1 cellular context compared by ENCODE assay signal in the genomic region with DNA sequence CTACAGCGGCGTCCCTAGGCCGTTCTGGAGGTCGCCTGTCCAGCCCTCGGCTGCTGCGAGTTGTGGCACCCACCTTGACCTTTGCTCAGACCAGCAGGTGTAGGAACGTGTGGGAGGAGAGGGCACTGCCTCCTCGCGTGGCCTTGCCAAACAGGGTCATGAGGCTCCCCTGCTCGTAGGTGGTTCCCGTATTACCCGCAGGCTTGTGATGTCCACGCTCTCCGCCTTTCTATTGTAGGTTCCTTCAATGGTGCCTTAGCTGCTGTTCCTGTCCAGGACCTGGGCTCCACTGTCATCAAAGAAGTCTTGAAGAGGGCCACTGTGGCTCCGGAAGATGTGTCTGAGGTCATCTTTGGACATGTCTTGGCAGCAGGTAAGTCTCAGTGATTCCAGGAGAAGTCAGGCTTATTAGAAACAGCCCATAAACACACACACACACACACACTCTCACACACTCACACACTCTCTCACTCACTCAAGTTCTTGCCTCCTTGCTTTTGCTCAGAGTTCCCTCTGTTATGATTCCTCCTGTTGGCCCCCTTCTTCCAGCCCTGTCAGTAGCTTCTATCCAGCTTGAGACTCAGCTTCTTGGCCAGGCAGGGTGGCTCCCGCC.
A peak's percentile ranks its signal among the peaks of the same experiment; 100 is the strongest.
TF ChIP-seq lines count a peak whose summit lies in the region.

No MANE protein-coding gene starts in this region.

TF ChIP-seq in HepG2, 621 proteins besides CTCF, POLR2A, EP300 and RAD21 (continues in another document):
- no peak for TF ChIP-seq NBN (conservative IDR thresholded peaks at IDR 0.05)
- TF ChIP-seq SCMH1 (CRISPR knock-in tag; IDR thresholded peaks at IDR 0.05; ENCODE audit: borderline replicate concordance), result no peak
- TF ChIP-seq DR1 (CRISPR knock-in tag; IDR thresholded peaks at IDR 0.05), result no peak
- no peak for TF ChIP-seq TAF15 (IDR thresholded peaks at IDR 0.05; ENCODE audit: low read depth, low read length, poor library complexity, severe bottlenecking)
- TF ChIP-seq PHF5A (CRISPR knock-in tag; IDR thresholded peaks at IDR 0.05; ENCODE audit: low read depth, unreplicated experiment), result no peak
- 0 out of 2 replicates have a peak, but pooled peaks have one; percentile 9 for TF ChIP-seq THAP11 (CRISPR knock-in tag; IDR thresholded peaks at IDR 0.05)
- TF ChIP-seq ZBTB21 (CRISPR knock-in tag; IDR thresholded peaks at IDR 0.05), result no peak
- no peak; the same call in 1 of the 2 replicates for TF ChIP-seq ZNF350 (CRISPR knock-in tag; IDR thresholded peaks at IDR 0.05; ENCODE audit: borderline replicate concordance, low read depth)
- TF ChIP-seq EED (CRISPR knock-in tag; IDR thresholded peaks at IDR 0.05), result no peak
- no peak; the same call in 1 of the 2 replicates for TF ChIP-seq AHR (CRISPR knock-in tag; IDR thresholded peaks at IDR 0.05)
- no peak for TF ChIP-seq ZNF101 (CRISPR knock-in tag; IDR thresholded peaks at IDR 0.05; ENCODE audit: borderline replicate concordance, low read depth)
- no peak for TF ChIP-seq RFXANK (CRISPR knock-in tag; IDR thresholded peaks at IDR 0.05)
- TF ChIP-seq REPIN1 (CRISPR knock-in tag; IDR thresholded peaks at IDR 0.05; ENCODE audit: borderline replicate concordance, low read depth), result peak; percentile 27; the same call in 1 of the 2 replicates
- TF ChIP-seq ZBTB20 (CRISPR knock-in tag; IDR thresholded peaks at IDR 0.05; ENCODE audit: borderline replicate concordance, low read depth), result no peak; the same call in 1 of the 2 replicates
- TF ChIP-seq, protein P1, sequence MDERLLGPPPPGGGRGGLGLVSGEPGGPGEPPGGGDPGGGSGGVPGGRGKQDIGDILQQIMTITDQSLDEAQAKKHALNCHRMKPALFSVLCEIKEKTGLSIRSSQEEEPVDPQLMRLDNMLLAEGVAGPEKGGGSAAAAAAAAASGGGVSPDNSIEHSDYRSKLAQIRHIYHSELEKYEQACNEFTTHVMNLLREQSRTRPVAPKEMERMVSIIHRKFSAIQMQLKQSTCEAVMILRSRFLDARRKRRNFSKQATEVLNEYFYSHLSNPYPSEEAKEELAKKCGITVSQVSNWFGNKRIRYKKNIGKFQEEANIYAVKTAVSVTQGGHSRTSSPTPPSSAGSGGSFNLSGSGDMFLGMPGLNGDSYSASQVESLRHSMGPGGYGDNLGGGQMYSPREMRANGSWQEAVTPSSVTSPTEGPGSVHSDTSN (CRISPR knock-in tag; IDR thresholded peaks at IDR 0.05), result no peak
- TF ChIP-seq ZNF782 (CRISPR knock-in tag; IDR thresholded peaks at IDR 0.05; ENCODE audit: borderline replicate concordance), result no peak
- peak; percentile 56; the same call in 1 of the 2 replicates for TF ChIP-seq ZNF33B (CRISPR knock-in tag; IDR thresholded peaks at IDR 0.05)
- TF ChIP-seq ZNF883 (CRISPR knock-in tag; IDR thresholded peaks at IDR 0.05; ENCODE audit: not compliant biosample characterization), result no peak
- no peak for TF ChIP-seq PCBP2 (optimal IDR thresholded peaks at IDR 0.05; ENCODE audit: low read depth, low read length, poor library complexity, severe bottlenecking)
- TF ChIP-seq NR2F6 (IDR thresholded peaks at IDR 0.05), result peak; percentile 91
- TF ChIP-seq NR2F6 (CRISPR knock-in tag; IDR thresholded peaks at IDR 0.05), result peak; percentile 95
- no peak for TF ChIP-seq ZNF788 (CRISPR knock-in tag; IDR thresholded peaks at IDR 0.05; ENCODE audit: borderline replicate concordance)
- no peak for TF ChIP-seq MTF2 (CRISPR knock-in tag; IDR thresholded peaks at IDR 0.05; ENCODE audit: borderline replicate concordance)
- no peak for TF ChIP-seq CBFB (CRISPR knock-in tag; IDR thresholded peaks at IDR 0.05)
- TF ChIP-seq ZNF460 (CRISPR knock-in tag; IDR thresholded peaks at IDR 0.05; ENCODE audit: borderline replicate concordance), result peak; percentile 24; the same call in 1 of the 2 replicates
- TF ChIP-seq SAFB2 (CRISPR knock-in tag; IDR thresholded peaks at IDR 0.05; ENCODE audit: borderline replicate concordance, low read depth), result peak; percentile 50
- no peak for TF ChIP-seq SIN3B (IDR thresholded peaks at IDR 0.05; ENCODE audit: low read length)
- no peak; the same call in 1 of the 2 replicates for TF ChIP-seq ZZZ3 (CRISPR knock-in tag; IDR thresholded peaks at IDR 0.05; ENCODE audit: borderline replicate concordance)
- TF ChIP-seq ZSCAN22 (CRISPR knock-in tag; IDR thresholded peaks at IDR 0.05), result no peak
- TF ChIP-seq, protein P2, sequence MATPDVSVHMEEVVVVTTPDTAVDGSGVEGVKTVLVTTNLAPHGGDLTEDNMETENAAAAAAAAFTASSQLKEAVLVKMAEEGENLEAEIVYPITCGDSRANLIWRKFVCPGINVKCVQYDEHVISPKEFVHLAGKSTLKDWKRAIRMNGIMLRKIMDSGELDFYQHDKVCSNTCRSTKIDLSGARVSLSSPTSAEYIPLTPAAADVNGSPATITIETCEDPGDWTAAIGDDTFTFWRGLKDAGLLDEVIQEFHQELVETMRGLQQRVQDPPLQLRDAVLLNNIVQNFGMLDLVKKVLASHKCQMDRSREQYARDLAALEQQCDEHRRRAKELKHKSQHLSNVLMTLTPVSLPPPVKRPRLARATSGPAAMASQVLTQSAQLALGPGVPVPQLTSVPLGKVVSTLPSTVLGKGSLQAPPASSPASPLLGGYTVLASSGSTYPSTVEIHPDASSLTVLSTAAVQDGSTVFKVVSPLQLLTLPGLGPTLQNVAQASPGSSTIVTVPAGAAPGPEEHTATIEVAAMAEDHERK (CRISPR knock-in tag; IDR thresholded peaks at IDR 0.05; ENCODE audit: low read depth), result no peak
- TF ChIP-seq, protein P3, sequence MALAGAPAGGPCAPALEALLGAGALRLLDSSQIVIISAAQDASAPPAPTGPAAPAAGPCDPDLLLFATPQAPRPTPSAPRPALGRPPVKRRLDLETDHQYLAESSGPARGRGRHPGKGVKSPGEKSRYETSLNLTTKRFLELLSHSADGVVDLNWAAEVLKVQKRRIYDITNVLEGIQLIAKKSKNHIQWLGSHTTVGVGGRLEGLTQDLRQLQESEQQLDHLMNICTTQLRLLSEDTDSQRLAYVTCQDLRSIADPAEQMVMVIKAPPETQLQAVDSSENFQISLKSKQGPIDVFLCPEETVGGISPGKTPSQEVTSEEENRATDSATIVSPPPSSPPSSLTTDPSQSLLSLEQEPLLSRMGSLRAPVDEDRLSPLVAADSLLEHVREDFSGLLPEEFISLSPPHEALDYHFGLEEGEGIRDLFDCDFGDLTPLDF (CRISPR knock-in tag; IDR thresholded peaks at IDR 0.05), result no peak
- TF ChIP-seq, protein P4, sequence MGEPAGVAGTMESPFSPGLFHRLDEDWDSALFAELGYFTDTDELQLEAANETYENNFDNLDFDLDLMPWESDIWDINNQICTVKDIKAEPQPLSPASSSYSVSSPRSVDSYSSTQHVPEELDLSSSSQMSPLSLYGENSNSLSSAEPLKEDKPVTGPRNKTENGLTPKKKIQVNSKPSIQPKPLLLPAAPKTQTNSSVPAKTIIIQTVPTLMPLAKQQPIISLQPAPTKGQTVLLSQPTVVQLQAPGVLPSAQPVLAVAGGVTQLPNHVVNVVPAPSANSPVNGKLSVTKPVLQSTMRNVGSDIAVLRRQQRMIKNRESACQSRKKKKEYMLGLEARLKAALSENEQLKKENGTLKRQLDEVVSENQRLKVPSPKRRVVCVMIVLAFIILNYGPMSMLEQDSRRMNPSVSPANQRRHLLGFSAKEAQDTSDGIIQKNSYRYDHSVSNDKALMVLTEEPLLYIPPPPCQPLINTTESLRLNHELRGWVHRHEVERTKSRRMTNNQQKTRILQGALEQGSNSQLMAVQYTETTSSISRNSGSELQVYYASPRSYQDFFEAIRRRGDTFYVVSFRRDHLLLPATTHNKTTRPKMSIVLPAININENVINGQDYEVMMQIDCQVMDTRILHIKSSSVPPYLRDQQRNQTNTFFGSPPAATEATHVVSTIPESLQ (CRISPR knock-in tag; conservative IDR thresholded peaks at IDR 0.05), result no peak
- TF ChIP-seq, protein P5, sequence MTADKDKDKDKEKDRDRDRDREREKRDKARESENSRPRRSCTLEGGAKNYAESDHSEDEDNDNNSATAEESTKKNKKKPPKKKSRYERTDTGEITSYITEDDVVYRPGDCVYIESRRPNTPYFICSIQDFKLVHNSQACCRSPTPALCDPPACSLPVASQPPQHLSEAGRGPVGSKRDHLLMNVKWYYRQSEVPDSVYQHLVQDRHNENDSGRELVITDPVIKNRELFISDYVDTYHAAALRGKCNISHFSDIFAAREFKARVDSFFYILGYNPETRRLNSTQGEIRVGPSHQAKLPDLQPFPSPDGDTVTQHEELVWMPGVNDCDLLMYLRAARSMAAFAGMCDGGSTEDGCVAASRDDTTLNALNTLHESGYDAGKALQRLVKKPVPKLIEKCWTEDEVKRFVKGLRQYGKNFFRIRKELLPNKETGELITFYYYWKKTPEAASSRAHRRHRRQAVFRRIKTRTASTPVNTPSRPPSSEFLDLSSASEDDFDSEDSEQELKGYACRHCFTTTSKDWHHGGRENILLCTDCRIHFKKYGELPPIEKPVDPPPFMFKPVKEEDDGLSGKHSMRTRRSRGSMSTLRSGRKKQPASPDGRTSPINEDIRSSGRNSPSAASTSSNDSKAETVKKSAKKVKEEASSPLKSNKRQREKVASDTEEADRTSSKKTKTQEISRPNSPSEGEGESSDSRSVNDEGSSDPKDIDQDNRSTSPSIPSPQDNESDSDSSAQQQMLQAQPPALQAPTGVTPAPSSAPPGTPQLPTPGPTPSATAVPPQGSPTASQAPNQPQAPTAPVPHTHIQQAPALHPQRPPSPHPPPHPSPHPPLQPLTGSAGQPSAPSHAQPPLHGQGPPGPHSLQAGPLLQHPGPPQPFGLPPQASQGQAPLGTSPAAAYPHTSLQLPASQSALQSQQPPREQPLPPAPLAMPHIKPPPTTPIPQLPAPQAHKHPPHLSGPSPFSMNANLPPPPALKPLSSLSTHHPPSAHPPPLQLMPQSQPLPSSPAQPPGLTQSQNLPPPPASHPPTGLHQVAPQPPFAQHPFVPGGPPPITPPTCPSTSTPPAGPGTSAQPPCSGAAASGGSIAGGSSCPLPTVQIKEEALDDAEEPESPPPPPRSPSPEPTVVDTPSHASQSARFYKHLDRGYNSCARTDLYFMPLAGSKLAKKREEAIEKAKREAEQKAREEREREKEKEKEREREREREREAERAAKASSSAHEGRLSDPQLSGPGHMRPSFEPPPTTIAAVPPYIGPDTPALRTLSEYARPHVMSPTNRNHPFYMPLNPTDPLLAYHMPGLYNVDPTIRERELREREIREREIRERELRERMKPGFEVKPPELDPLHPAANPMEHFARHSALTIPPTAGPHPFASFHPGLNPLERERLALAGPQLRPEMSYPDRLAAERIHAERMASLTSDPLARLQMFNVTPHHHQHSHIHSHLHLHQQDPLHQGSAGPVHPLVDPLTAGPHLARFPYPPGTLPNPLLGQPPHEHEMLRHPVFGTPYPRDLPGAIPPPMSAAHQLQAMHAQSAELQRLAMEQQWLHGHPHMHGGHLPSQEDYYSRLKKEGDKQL (CRISPR knock-in tag; IDR thresholded peaks at IDR 0.05; ENCODE audit: low read depth), result no peak
- TF ChIP-seq, protein P6, sequence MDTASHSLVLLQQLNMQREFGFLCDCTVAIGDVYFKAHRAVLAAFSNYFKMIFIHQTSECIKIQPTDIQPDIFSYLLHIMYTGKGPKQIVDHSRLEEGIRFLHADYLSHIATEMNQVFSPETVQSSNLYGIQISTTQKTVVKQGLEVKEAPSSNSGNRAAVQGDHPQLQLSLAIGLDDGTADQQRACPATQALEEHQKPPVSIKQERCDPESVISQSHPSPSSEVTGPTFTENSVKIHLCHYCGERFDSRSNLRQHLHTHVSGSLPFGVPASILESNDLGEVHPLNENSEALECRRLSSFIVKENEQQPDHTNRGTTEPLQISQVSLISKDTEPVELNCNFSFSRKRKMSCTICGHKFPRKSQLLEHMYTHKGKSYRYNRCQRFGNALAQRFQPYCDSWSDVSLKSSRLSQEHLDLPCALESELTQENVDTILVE (CRISPR knock-in tag; IDR thresholded peaks at IDR 0.05), result no peak
- TF ChIP-seq HES4 (CRISPR knock-in tag; IDR thresholded peaks at IDR 0.05; ENCODE audit: borderline replicate concordance), result peak; percentile 95
- no peak for TF ChIP-seq PLRG1 (conservative IDR thresholded peaks at IDR 0.05)
- TF ChIP-seq, protein P7, sequence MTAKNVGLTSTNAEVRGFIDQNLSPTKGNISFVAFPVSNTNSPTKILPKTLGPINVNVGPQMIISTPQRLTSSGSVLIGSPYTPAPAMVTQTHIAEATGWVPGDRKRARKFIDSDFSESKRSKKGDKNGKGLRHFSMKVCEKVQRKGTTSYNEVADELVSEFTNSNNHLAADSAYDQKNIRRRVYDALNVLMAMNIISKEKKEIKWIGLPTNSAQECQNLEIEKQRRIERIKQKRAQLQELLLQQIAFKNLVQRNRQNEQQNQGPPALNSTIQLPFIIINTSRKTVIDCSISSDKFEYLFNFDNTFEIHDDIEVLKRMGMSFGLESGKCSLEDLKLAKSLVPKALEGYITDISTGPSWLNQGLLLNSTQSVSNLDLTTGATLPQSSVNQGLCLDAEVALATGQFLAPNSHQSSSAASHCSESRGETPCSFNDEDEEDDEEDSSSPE (CRISPR knock-in tag; IDR thresholded peaks at IDR 0.05), result no peak
- TF ChIP-seq, protein P8, sequence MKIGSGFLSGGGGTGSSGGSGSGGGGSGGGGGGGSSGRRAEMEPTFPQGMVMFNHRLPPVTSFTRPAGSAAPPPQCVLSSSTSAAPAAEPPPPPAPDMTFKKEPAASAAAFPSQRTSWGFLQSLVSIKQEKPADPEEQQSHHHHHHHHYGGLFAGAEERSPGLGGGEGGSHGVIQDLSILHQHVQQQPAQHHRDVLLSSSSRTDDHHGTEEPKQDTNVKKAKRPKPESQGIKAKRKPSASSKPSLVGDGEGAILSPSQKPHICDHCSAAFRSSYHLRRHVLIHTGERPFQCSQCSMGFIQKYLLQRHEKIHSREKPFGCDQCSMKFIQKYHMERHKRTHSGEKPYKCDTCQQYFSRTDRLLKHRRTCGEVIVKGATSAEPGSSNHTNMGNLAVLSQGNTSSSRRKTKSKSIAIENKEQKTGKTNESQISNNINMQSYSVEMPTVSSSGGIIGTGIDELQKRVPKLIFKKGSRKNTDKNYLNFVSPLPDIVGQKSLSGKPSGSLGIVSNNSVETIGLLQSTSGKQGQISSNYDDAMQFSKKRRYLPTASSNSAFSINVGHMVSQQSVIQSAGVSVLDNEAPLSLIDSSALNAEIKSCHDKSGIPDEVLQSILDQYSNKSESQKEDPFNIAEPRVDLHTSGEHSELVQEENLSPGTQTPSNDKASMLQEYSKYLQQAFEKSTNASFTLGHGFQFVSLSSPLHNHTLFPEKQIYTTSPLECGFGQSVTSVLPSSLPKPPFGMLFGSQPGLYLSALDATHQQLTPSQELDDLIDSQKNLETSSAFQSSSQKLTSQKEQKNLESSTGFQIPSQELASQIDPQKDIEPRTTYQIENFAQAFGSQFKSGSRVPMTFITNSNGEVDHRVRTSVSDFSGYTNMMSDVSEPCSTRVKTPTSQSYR (CRISPR knock-in tag; IDR thresholded peaks at IDR 0.05; ENCODE audit: borderline replicate concordance), result peak; percentile 64; the same call in 1 of the 2 replicates
- TF ChIP-seq MTA3 (CRISPR knock-in tag; IDR thresholded peaks at IDR 0.05), result no peak
- TF ChIP-seq YY1 (IDR thresholded peaks at IDR 0.05; ENCODE audit: insufficient read depth, insufficient replicate concordance, low read depth, low read length), result no peak
